ENCODE assay signal across 15 cellular contexts in the genomic region with DNA sequence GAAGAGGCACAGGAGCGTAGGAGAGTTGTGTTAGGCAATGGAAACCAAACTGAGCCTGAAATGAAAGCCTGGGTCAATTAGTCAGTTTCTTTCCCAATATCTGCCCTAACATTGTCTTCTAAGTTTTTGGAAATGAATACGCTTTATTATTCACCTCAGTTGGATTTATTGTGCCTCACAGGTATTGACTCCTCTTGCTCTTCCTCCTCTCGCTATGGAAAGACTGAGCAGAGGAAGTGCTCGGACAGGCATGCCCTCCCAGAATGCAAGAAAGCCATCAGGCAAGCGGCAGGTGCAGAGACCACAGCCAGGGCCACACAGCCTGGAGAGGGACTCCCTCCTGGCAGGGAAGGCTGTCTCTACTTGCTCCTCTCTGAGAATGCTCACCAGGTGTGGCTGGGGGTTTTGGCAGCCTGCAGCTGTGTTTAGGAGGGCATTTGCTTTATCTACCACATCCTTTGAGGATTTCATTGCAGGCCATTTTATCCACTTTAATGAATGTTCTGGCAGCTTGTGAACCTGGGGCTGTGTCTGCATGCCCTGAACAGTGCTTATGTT.
DNase-seq lines count a peak whose midpoint lies in the region; ATAC-seq lines count a peak whose summit lies in the region.
"Had no signal": no experiment of that assay in that cellular context is flagged by ENCODE, and none has a peak within 500 bp of the region (broad histone marks: within the 10 kb centered on the region; RNA-seq: fewer than 3 reads in every experiment).

No MANE protein-coding gene starts in this region.

- no peaks in the 10 kb centered on the region for H3K27me3 ChIP-seq in aorta (ENCODE audit: control insufficient read depth in 1 of 2, insufficient read depth in 2 of 2, low read length in 1 of 2)
- H3K27me3 ChIP-seq: tibial artery had no signal

- WGBS in aorta, 2 donors = 85 to 89% methylated on average over 5 of the region's 5 CpGs

- no peaks in the 10 kb centered on the region for H3K9me3 ChIP-seq in aorta (ENCODE audit: control insufficient read depth, low read length)
- H3K9me3 ChIP-seq: psoas muscle, tibial artery had no signal

- no peaks in the 10 kb centered on the region for H3K36me3 ChIP-seq in aorta (ENCODE audit: control insufficient read depth in 1 of 2, insufficient read depth in 2 of 2, low read length in 1 of 2)
- H3K36me3 ChIP-seq: tibial artery had no signal

- H3K4me3 ChIP-seq in aorta (ENCODE audit: low read length in 2 of 2) = no peak overlapping the region
- H3K4me3 ChIP-seq: PC-9, psoas muscle, tibial artery had no signal

- intact Hi-C loops in aorta (cut with DNase I) = no loop called here

- no peak overlapping the region for H3K27ac ChIP-seq in aorta (ENCODE audit: low read depth in 1 of 2, low read length in 2 of 2)
- H3K27ac ChIP-seq: PC-9, psoas muscle, tibial artery, VCaP had no signal

- DNase-seq in NCI-H748 (lab: John Stamatoyannopoulos, UW; ENCODE audit: unreplicated experiment) (peak; percentile 32), NCI-H748 treated with DMSO at 0.1 percent for 48 hours (lab: John Stamatoyannopoulos, UW) (no peak), NCI-H1105 treated with DMSO at 0.1 percent for 48 hours (lab: John Stamatoyannopoulos, UW) (peak; percentile 76), myocyte (ENCODE audit: low read depth) (peak; percentile 58), nucleus accumbens (lab: John Stamatoyannopoulos, UW) (no peak), aorta (no peak)
- DNase-seq: activated naive CD4-positive, alpha-beta T cell treated with anti-CD3 and anti-CD28 coated beads, Interleukin-2, amount 50 U/mL, for 16 hours; foreskin fibroblast; left ventricle myocardium superior; PC-9; psoas muscle; tibial artery had no signal

- H3K4me1 ChIP-seq in aorta (ENCODE audit: control insufficient read depth in 1 of 2, insufficient read depth in 2 of 2, low read length in 2 of 2) = no peaks in the 10 kb centered on the region
- H3K4me1 ChIP-seq: psoas muscle had no signal

- ATAC-seq in GM21447 (IDR thresholded peaks at IDR 0.05; ENCODE audit: unreplicated experiment) (peak; percentile 57), HG03025 (IDR thresholded peaks at IDR 0.05; ENCODE audit: low FRiP score, unreplicated experiment) (no peak), aorta (ENCODE audit: low FRiP score) (no peak)
- ATAC-seq: left ventricle myocardium superior, psoas muscle had no signal

Comparison
In these comparisons a context has a peak if more than half of its experiments do, and no peak if none do; other contexts are left out.
1. DNase-seq: peak in NCI-H748 (single experiment), NCI-H1105 treated with DMSO at 0.1 percent for 48 hours (single experiment) and myocyte (single experiment); none in NCI-H748 treated with DMSO at 0.1 percent for 48 hours (single experiment), nucleus accumbens (0 of 56) and aorta (0 of 2).